15 cellular contexts compared by ENCODE assay signal in the genomic region with DNA sequence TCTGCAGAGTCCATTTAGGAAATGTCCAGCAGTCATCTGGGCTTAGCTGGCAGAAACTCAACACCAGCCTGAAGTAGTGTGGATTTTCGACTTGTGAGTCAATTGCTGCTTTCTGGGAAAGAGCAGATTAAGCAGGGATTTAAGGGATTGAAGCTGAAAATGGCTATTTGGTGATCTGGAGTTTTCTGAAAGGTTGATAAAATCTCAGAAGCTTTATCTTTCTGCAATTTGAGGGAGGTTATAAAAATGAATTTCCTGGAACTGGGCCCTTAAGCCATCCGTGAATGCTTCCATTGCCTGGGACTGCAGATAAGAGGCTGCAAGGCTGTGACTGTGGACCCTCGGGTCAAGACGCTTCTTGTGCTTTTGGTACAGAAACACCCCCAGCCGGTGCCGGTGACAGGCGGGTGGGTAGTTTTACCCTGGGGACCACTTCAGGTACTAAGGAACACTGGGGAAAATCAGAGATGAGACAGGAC.
DNase-seq lines count a peak whose midpoint lies in the region; ATAC-seq and TF ChIP-seq lines count a peak whose summit lies in the region.
"Had no signal": no experiment of that assay in that cellular context is flagged by ENCODE, and none has a peak within 500 bp of the region (broad histone marks: within the 10 kb centered on the region; RNA-seq: fewer than 3 reads in every experiment).

No MANE protein-coding gene starts in this region.

- H3K23ac ChIP-seq in trophoblast cell (ENCODE audit: low read length) = no peak overlapping the region

- H3K4me2 ChIP-seq in trophoblast cell (ENCODE audit: low read length) = no peak overlapping the region
- H3K4me2 ChIP-seq: A549 had no signal

- no peak overlapping the region for H4K12ac ChIP-seq in trophoblast cell (ENCODE audit: low read depth, low read length)

- no peak overlapping the region for H2BK120ac ChIP-seq in trophoblast cell (ENCODE audit: insufficient read depth, low read length, poor library complexity)

- no peak overlapping the region for H3K4ac ChIP-seq in trophoblast cell (ENCODE audit: low read depth, low read length)

- TF ChIP-seq CTCF in heart right ventricle (IDR thresholded peaks at IDR 0.05) = no peak
- no peak for TF ChIP-seq CTCF in esophagus squamous epithelium (IDR thresholded peaks at IDR 0.05)
- TF ChIP-seq CTCF in CD8-positive, alpha-beta T cell (IDR thresholded peaks at IDR 0.05) = no peak
- TF ChIP-seq CTCF in progenitor cell of endocrine pancreas (IDR thresholded peaks at IDR 0.05; ENCODE audit: unreplicated experiment) = no peak

- no peaks in the 10 kb centered on the region for H3K36me3 Mint-ChIP-seq in CD8-positive, alpha-beta T cell
- H3K36me3 Mint-ChIP-seq in progenitor cell of endocrine pancreas (ENCODE audit: insufficient read depth) = peaks cover 1% of the 10 kb centered on the region

- H2AK5ac ChIP-seq in trophoblast cell (ENCODE audit: low read length) = no peak overlapping the region

- WGBS in heart right ventricle, 2 donors = 54% methylated on average over 7 of the region's 7 CpGs
- WGBS in esophagus squamous epithelium, 2 donors = 65 to 75% methylated on average over 7 of the region's 7 CpGs
- no CpG with 5 or more reads among the region's 7 CpGs for WGBS in trophoblast cell (ENCODE audit: extremely low coverage, insufficient coverage, insufficient read length)

- H3K27ac ChIP-seq in heart right ventricle (peak overlapping the region; percentile 9 to 89 (median 56)), esophagus squamous epithelium (peak overlapping the region in 3 of 4 donors; percentile 50 to 77 (median 72)), trophoblast cell (ENCODE audit: low read depth, low read length) (no peak overlapping the region)
- H3K27ac ChIP-seq in CD8-positive, alpha-beta T cell (ENCODE audit: low read depth, low read length) = no peak overlapping the region
- H3K27ac ChIP-seq: A549, VCaP had no signal

- H3K4me3 Mint-ChIP-seq in CD8-positive, alpha-beta T cell = no peak overlapping the region
- no peak overlapping the region for H3K4me3 Mint-ChIP-seq in progenitor cell of endocrine pancreas (ENCODE audit: low read depth)

- intact Hi-C loops in heart right ventricle (cut with DNase I) = loop anchor here in 2 of 10 donors (5.0 to 10.0 kb wide), 2 partner anchors 59 to 167 kb away; partner anchors contain the start of genes COL4A1 (in 1 of the 2) and COL4A2 (in 1 of the 2)
- intact Hi-C loops in left cardiac atrium (cut with DNase I) = loop anchor here in 1 of 2 donors (5.0 kb wide), 1 partner anchor 52 kb away; no protein-coding TSS in a partner anchor
- intact Hi-C loops in esophagus squamous epithelium (cut with DNase I) = no loop called here
- intact Hi-C loops in CD8-positive, alpha-beta T cell (cut with DNase I, micrococcal nuclease) = no loop called here

- no peaks in the 10 kb centered on the region for H3K4me1 Mint-ChIP-seq in CD8-positive, alpha-beta T cell (ENCODE audit: low read depth)
- H3K4me1 Mint-ChIP-seq in progenitor cell of endocrine pancreas (ENCODE audit: low read depth) = peaks cover 9% of the 10 kb centered on the region

- no peak overlapping the region for H3K9ac ChIP-seq in trophoblast cell (ENCODE audit: low read length)

- H4K91ac ChIP-seq in trophoblast cell (ENCODE audit: low read depth, low read length) = peak overlapping the region; percentile 53

- H3K9me3 ChIP-seq in heart right ventricle = no peaks in the 10 kb centered on the region
- no peaks in the 10 kb centered on the region for H3K9me3 ChIP-seq in esophagus squamous epithelium
- H3K9me3 ChIP-seq in trophoblast cell (ENCODE audit: insufficient read depth, low read depth, low read length) = no peaks in the 10 kb centered on the region
- H3K9me3 ChIP-seq in CD8-positive, alpha-beta T cell (ENCODE audit: low read length) = no peaks in the 10 kb centered on the region
- H3K9me3 ChIP-seq: A549 had no signal

- H3K18ac ChIP-seq in trophoblast cell (ENCODE audit: low read length) = no peak overlapping the region

- H3K4me3 ChIP-seq in heart right ventricle (no peak overlapping the region), esophagus squamous epithelium (no peak overlapping the region), trophoblast cell (ENCODE audit: low read depth, low read length) (no peak overlapping the region)
- H3K4me3 ChIP-seq in CD8-positive, alpha-beta T cell (ENCODE audit: low read depth, low read length) = no peak overlapping the region
- H3K4me3 ChIP-seq: A549 had no signal

- POLR2A ChIA-PET in CD8-positive, alpha-beta T cell (lab: Charles Lee) = no interaction called here

- no peak overlapping the region for H3K27ac Mint-ChIP-seq in CD8-positive, alpha-beta T cell
- no peak overlapping the region for H3K27ac Mint-ChIP-seq in progenitor cell of endocrine pancreas

- H3K9me3 Mint-ChIP-seq in CD8-positive, alpha-beta T cell = no peaks in the 10 kb centered on the region
- H3K9me3 Mint-ChIP-seq in progenitor cell of endocrine pancreas (ENCODE audit: low read depth) = no peaks in the 10 kb centered on the region

- CTCF ChIA-PET in CD8-positive, alpha-beta T cell (lab: Charles Lee) = no interaction called here

- H2BK12ac ChIP-seq in trophoblast cell (ENCODE audit: low read length) = no peak overlapping the region

- H2AFZ ChIP-seq in trophoblast cell (ENCODE audit: insufficient read depth, low read length, poor library complexity) = no peak overlapping the region

- no peak overlapping the region for H2BK5ac ChIP-seq in trophoblast cell (ENCODE audit: low read depth, low read length, poor library complexity)

- no peak overlapping the region for H4K8ac ChIP-seq in trophoblast cell (ENCODE audit: low read depth, low read length)

- H3K27me3 ChIP-seq in heart right ventricle = no peaks in the 10 kb centered on the region
- H3K27me3 ChIP-seq in esophagus squamous epithelium = no peaks in the 10 kb centered on the region
- no peaks in the 10 kb centered on the region for H3K27me3 ChIP-seq in trophoblast cell (ENCODE audit: insufficient read depth, low read length)
- H3K27me3 ChIP-seq in CD8-positive, alpha-beta T cell (ENCODE audit: insufficient read depth, low read length) = no peaks in the 10 kb centered on the region

- ATAC-seq in heart right ventricle (no peak), left cardiac atrium (no peak), GM18517 (IDR thresholded peaks at IDR 0.05; ENCODE audit: unreplicated experiment) (no peak), HG03196 (IDR thresholded peaks at IDR 0.05; ENCODE audit: unreplicated experiment) (no peak)
- no peak for ATAC-seq in CD8-positive, alpha-beta T cell
- ATAC-seq: A549 had no signal

- no peak for TF ChIP-seq POLR2A in esophagus squamous epithelium (IDR thresholded peaks at IDR 0.05)

- DNase-seq in heart right ventricle (no peak), left cardiac atrium (no peak), esophagus squamous epithelium (lab: John Stamatoyannopoulos, UW) (no peak), trophoblast cell (no peak), progenitor cell of endocrine pancreas (ENCODE audit: low spot score, unreplicated experiment) (no peak)
- no peak for DNase-seq in CD8-positive, alpha-beta T cell
- DNase-seq: activated naive CD4-positive, alpha-beta T cell; cerebellar nuclear complex; COR-L47; GOT3; stimulated activated CD4-positive, alpha-beta T cell treated with anti-CD3 and anti-CD28 coated beads, Interleukin-1b, Interleukin-23, amount 100 ng/mL, for 48 hours had no signal

- H3K4me1 ChIP-seq in heart right ventricle (peaks cover 29 to 99% (median 89%) of the 10 kb centered on the region in 9 donors), esophagus squamous epithelium (peaks cover 0 to 66% (median 36%) of the 10 kb centered on the region in 3 donors), trophoblast cell (ENCODE audit: control insufficient read depth in 1 of 2, insufficient read depth in 2 of 2, low read length in 2 of 2) (peaks cover 12 to 17% of the 10 kb centered on the region in 2 experiments)
- no peaks in the 10 kb centered on the region for H3K4me1 ChIP-seq in CD8-positive, alpha-beta T cell (ENCODE audit: insufficient read depth, low read length)

- peaks cover 1% of the 10 kb centered on the region for H3K79me2 ChIP-seq in trophoblast cell (ENCODE audit: control insufficient read depth, insufficient read depth, low read length, poor library complexity)

- no peak overlapping the region for H3K14ac ChIP-seq in trophoblast cell (ENCODE audit: low read length)

- H3K27me3 Mint-ChIP-seq in CD8-positive, alpha-beta T cell (ENCODE audit: low read depth) = peaks cover 12% of the 10 kb centered on the region
- H3K27me3 Mint-ChIP-seq in progenitor cell of endocrine pancreas = no peaks in the 10 kb centered on the region

- H3K36me3 ChIP-seq in heart right ventricle = peaks cover 0 to 35% (median 0%) of the 10 kb centered on the region in 9 donors
- H3K36me3 ChIP-seq in esophagus squamous epithelium = no peaks in the 10 kb centered on the region
- H3K36me3 ChIP-seq in trophoblast cell (ENCODE audit: control insufficient read depth in 1 of 2, insufficient read depth in 2 of 2, low read length in 2 of 2) = peaks cover 26 to 30% of the 10 kb centered on the region in 2 experiments
- no peaks in the 10 kb centered on the region for H3K36me3 ChIP-seq in CD8-positive, alpha-beta T cell (ENCODE audit: insufficient read depth, low read length)

- peaks cover 11% of the 10 kb centered on the region for H3K79me1 ChIP-seq in trophoblast cell (ENCODE audit: low read length)

Comparison
In these comparisons a context has a peak if more than half of its experiments do, and no peak if none do; other contexts are left out.
1. H3K27ac ChIP-seq: peak in heart right ventricle (10 of 10) and esophagus squamous epithelium (3 of 4); none in trophoblast cell (single experiment) and CD8-positive, alpha-beta T cell (single experiment).